27 cellular contexts compared by ENCODE assay signal in the genomic region with DNA sequence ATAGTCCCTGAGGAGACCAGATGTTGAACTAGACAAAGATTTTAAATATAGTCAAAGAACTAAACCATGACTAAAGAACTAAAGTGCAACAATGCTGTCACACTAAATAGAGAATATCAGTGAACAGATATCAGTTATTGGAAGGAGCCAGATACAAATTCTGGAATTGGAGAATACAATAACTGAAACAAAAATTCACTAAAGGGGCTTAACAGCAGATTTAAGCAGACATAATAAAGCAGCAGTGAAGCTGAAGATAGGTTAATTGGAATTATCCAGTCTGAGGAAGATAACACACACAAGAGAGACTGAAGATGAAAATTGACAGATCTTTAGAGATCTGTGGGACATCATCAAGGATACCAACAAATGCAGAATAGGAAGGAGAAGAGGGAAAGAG. TPM values are rescaled to one million over a fixed set of nuclear protein-coding genes. Genes with fewer than 3 reads are reported as not detected.
"Had no signal": no experiment of that assay in that cellular context is flagged by ENCODE, and none has a peak within 500 bp of the region (broad histone marks: within the 10 kb centered on the region; RNA-seq: fewer than 3 reads in every experiment).

No MANE protein-coding gene starts in this region.

- FAIRE-seq: kidney, small intestine, urothelium cell line had no signal

- H3K4me3 Mint-ChIP-seq: naive B cell, type B pancreatic cell had no signal

- H3K9me3 ChIP-seq: neutrophil, thyroid gland had no signal

- H3K27me3 Mint-ChIP-seq: type B pancreatic cell had no signal

- H3K27ac Mint-ChIP-seq: naive B cell, type B pancreatic cell had no signal

- H3K4me1 Mint-ChIP-seq: naive B cell had no signal

- H3K27ac ChIP-seq: coronary artery, gastroesophageal sphincter, left ventricle myocardium inferior, lower lobe of right lung, neutrophil, right atrium auricular region, thyroid gland had no signal

- H3K36me3 ChIP-seq: gastroesophageal sphincter, left ventricle myocardium inferior, lower lobe of right lung, neutrophil, right atrium auricular region, thyroid gland had no signal

- H3K4me3 ChIP-seq: coronary artery, gastroesophageal sphincter, left ventricle myocardium inferior, lower lobe of right lung, right atrium auricular region, thyroid gland had no signal

- H3K27me3 ChIP-seq: neutrophil, right atrium auricular region, thyroid gland had no signal

- ATAC-seq: esophagus mucosa, gastroesophageal sphincter, left cardiac atrium, lower lobe of right lung had no signal

- H3K4me1 ChIP-seq: gastroesophageal sphincter, left ventricle myocardium inferior, lower lobe of right lung, right atrium auricular region, thyroid gland had no signal

- DNase-seq: effector CD4-positive, alpha-beta T cell; glutamatergic neuron; kidney; left cardiac atrium; left ventricle myocardium inferior; lower lobe of right lung; mesenchymal stem cell; midbrain; naive B cell; small intestine; stimulated activated CD4-positive, alpha-beta T cell treated with anti-CD3 and anti-CD28 coated beads, Interleukin-2, amount 100 ng/mL, for 48 hours; stimulated activated naive CD4-positive, alpha-beta T cell treated with Interleukin-2 at 50 U/mL for 16 hours; thyroid gland had no signal

RNA-seq across cellular contexts. Expression of a gene that starts 10.4 kb away (rescaled TPM):
- total RNA-seq: chondrocyte, dermis microvascular lymphatic vessel endothelial cell, fibroblast of lung, kidney, left cardiac atrium, left ventricle myocardium inferior, osteocyte, posterior vena cava, right atrium auricular region, thyroid gland had no signal
- polyA plus RNA-seq: fibroblast of lung, immature natural killer cell, neural cell had no signal
